ENCODE assay signal across 8 cellular contexts in the genomic region with DNA sequence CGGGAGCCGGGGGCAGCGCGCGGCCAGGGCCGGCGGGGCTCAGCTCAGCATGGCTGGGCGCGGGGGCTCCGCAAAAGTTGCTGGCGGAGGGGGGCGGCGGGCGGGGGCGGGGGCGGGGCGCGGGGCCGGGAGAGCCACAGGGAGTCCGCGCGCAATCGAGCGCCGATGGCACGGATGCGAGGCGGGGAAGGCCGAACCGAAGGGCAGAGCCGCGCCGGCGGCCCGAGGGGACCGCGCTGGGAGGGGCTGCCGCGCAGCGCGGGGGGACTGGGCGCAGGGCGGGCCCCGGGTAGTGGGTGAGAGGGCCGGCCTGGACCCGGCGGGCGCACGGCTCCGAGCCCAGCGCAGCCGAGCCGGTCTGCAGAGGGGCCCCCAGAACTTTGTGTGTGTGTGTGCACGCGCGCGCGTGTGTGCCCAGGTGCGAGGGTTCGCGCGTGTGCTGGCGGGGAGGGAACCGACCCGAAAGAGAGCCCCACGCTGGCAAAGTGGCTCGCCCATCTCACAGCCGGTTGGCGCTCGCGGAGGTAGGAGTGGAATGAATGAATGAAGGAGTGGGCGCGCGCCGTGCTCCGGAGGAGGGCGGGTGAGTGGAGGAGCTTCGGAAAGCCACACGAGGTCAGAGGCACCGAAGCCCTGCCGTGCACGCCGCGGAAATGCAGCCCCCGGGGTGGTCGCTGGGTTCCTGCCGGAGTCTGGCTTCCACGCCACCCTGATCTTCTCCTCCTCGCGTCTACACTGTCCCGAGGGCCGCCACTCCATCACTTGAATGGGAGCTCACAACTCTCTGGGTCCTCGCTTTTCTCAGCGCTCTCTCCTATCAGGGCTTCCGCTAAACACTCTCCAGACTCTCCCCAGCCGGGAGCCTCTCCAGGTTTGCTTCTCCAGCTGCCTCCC. TPM values are rescaled to one million over a fixed set of nuclear protein-coding genes. Genes with fewer than 3 reads are reported as not detected.
DNase-seq lines count a peak whose midpoint lies in the region; ATAC-seq and TF ChIP-seq lines count a peak whose summit lies in the region.

A gene (minus strand): TSS at position 51 of the 894 bp plus-strand sequence. CDS start 375 bp downstream, outside the sequence.

- ATAC-seq in heart right ventricle = peak; percentile 68 to 91 (median 82)

- DNase-seq in EH (ENCODE audit: low read depth) (peak; percentile 66), GM23248 (peak; percentile 87), adrenal gland (peak; percentile 75 to 83 (median 79)), heart right ventricle (peak; percentile 81 to 83), posterior vena cava (ENCODE audit: low spot score) (peak; percentile 92), ureter (ENCODE audit: low spot score) (peak; percentile 71)

- intact Hi-C loops in T-helper 1 cell treated with Interleukin-12 subunit alpha and Interleukin-12 subunit beta and Interleukin-4 antibody, amounts not matched to agents 30 ng/mL and 1 ng/mL, for 36 hours (cut with micrococcal nuclease) = loop anchor here (2.0 to 10.0 kb wide), 9 partner anchors 57 to 1237 kb away; a partner anchor contains a TSS
- intact Hi-C loops in adrenal gland (cut with DNase I) = loop anchor here (5.0 to 10.0 kb wide), 2 partner anchors 123 to 224 kb away; no protein-coding TSS in a partner anchor
- intact Hi-C loops in heart right ventricle (cut with DNase I) = loop anchor here in 9 of 10 donors (1.0 to 10.0 kb wide), 11 partner anchors 36 to 224 kb away; no protein-coding TSS in a partner anchor
- intact Hi-C loops in posterior vena cava (cut with DNase I) = loop anchor here in 1 of 2 donors (5.0 kb wide), 3 partner anchors 46 to 224 kb away; no protein-coding TSS in a partner anchor

- H3K4me3 ChIP-seq in GM23248 (peak within 1 kb of the TSS; percentile 98), Loucy (ENCODE audit: low read length, poor library complexity, severe bottlenecking) (peak within 1 kb of the TSS; percentile 91), adrenal gland (peak within 1 kb of the TSS in 3 of 4 donors; percentile 35 to 95 (median 88)), heart right ventricle (peak within 1 kb of the TSS; percentile 63 to 91 (median 83))

- H3K4me1 ChIP-seq in GM23248 (ENCODE audit: insufficient read depth) (peaks cover 25% of the 10 kb centered on the region), Loucy (ENCODE audit: insufficient read depth, low read length, poor library complexity, severe bottlenecking) (peaks cover 36% of the 10 kb centered on the region), adrenal gland (replicated peaks in 1 of 2) (peaks cover 18 to 23% of the 10 kb centered on the region in 2 donors), heart right ventricle (peaks cover 0 to 41% (median 30%) of the 10 kb centered on the region in 9 donors)

- WGBS in GM23248 (ENCODE audit: low coverage in 1 of 2, low lambda C conversion rate in 2 of 2, missing lambda C conversion rate in 2 of 2), 2 experiments = 1 to 2% methylated on average over 37 to 88 of the region's 96 CpGs
- 0 to 1% (median 1%) methylated on average over 26 to 96 of the region's 96 CpGs for WGBS in adrenal gland, 4 donors
- 0 to 1% methylated on average over 74 to 96 of the region's 96 CpGs for WGBS in heart right ventricle, 2 donors

- TF ChIP-seq CTCF in Loucy (conservative IDR thresholded peaks at IDR 0.05; ENCODE audit: low read length) (no peak), adrenal gland (IDR thresholded peaks at IDR 0.05) (no peak), heart right ventricle (IDR thresholded peaks at IDR 0.05) (no peak)

- no peak for TF ChIP-seq POLR2A in adrenal gland (IDR thresholded peaks at IDR 0.05)

- H3K9ac ChIP-seq in GM23248 = peak within 1 kb of the TSS; percentile 91
- H3K9ac ChIP-seq in Loucy (ENCODE audit: low read depth, low read length, poor library complexity, severe bottlenecking) = peak within 1 kb of the TSS; percentile 76

- H3K27ac ChIP-seq in GM23248 = peak within 1 kb of the TSS; percentile 88
- peak within 1 kb of the TSS; percentile 11 to 98 (median 89) for H3K27ac ChIP-seq in adrenal gland
- H3K27ac ChIP-seq in heart right ventricle = peak within 1 kb of the TSS; percentile 88 to 97 (median 94)

- H3K4me2 ChIP-seq in GM23248 (ENCODE audit: unreplicated experiment) (peak within 1 kb of the TSS; percentile 93), Loucy (ENCODE audit: low read depth, low read length, poor library complexity, severe bottlenecking) (peak within 1 kb of the TSS; percentile 92)

- no peaks in the 10 kb centered on the region for H3K36me3 ChIP-seq in GM23248 (ENCODE audit: low read depth)
- H3K36me3 ChIP-seq in Loucy (ENCODE audit: insufficient read depth, low read length) = no peaks in the 10 kb centered on the region
- no peaks in the 10 kb centered on the region for H3K36me3 ChIP-seq in adrenal gland (replicated peaks in 1 of 2)
- peaks cover 0 to 11% (median 0%) of the 10 kb centered on the region in 9 donors for H3K36me3 ChIP-seq in heart right ventricle

- H3K27me3 ChIP-seq in GM23248 (replicated peaks; ENCODE audit: insufficient read depth) (no peaks in the 10 kb centered on the region), Loucy (ENCODE audit: insufficient read depth, low read length, poor library complexity, severe bottlenecking) (no peaks in the 10 kb centered on the region), adrenal gland (no peaks in the 10 kb centered on the region), heart right ventricle (no peaks in the 10 kb centered on the region)

- in situ Hi-C loops in GM23248 (cut with MboI) = loop anchor here (10.0 to 25.0 kb wide), 2 partner anchors 133 to 209 kb away; no protein-coding TSS in a partner anchor

- H4K20me1 ChIP-seq in GM23248 (ENCODE audit: insufficient read depth) = no peaks in the 10 kb centered on the region
- H4K20me1 ChIP-seq in Loucy (ENCODE audit: insufficient read depth, low read length, poor library complexity, severe bottlenecking) = peaks cover 9% of the 10 kb centered on the region

- peaks cover 40% of the 10 kb centered on the region for H3K79me2 ChIP-seq in GM23248 (ENCODE audit: insufficient read depth)
- peaks cover 41% of the 10 kb centered on the region for H3K79me2 ChIP-seq in Loucy (ENCODE audit: insufficient read depth, low read length)

- no peaks in the 10 kb centered on the region for H3K9me2 ChIP-seq in GM23248 (ENCODE audit: insufficient read depth)
- H3K9me2 ChIP-seq in Loucy (replicated peaks; ENCODE audit: low read depth, low read length) = no peaks in the 10 kb centered on the region

- peaks cover 43% of the 10 kb centered on the region for H3F3A ChIP-seq in GM23248 (ENCODE audit: insufficient read depth)
- no peaks in the 10 kb centered on the region for H3F3A ChIP-seq in Loucy (ENCODE audit: low read depth)

- H2AFZ ChIP-seq in GM23248 = peak within 1 kb of the TSS; percentile 92
- peak within 1 kb of the TSS; percentile 98 for H2AFZ ChIP-seq in Loucy (ENCODE audit: low read length)

- H3K9me3 ChIP-seq in GM23248 (ENCODE audit: low read depth) (no peaks in the 10 kb centered on the region), Loucy (ENCODE audit: insufficient read depth, low read depth, low read length) (no peaks in the 10 kb centered on the region), adrenal gland (replicated peaks in 1 of 3) (no peaks in the 10 kb centered on the region), heart right ventricle (no peaks in the 10 kb centered on the region)

RNA-seq across cellular contexts. Expression of the gene that starts here (rescaled TPM):
- 7.9 and 9.1 TPM in 2 replicates for total RNA-seq in GM23248 (2014; rRNA removed; shearing (Covaris generic))
- 4.7 and 4.9 TPM in 2 replicates for polyA plus RNA-seq in GM23248 (2016; fragmentation: Nextera tagmentation; extraction: Ambion mirVana)
- 29.4 and 29.8 TPM in 2 replicates for total RNA-seq in T-helper 1 cell treated with Interleukin-12 subunit alpha and Interleukin-12 subunit beta and Interleukin-4 antibody, amounts not matched to agents 30 ng/mL and 1 ng/mL, for 36 hours
- total RNA-seq in adrenal gland = 10 to 100 TPM; 36.3 to 82.4 (median 64.2) TPM
- 10 to 100 TPM in 2 of 3 donors, 1 to 10 TPM in 1; 4.7 to 20.8 (median 14.7) TPM for polyA plus RNA-seq in adrenal gland
- 100 to 1,000 TPM in 9 of 10 donors, 10 to 100 TPM in 1; 99.4 to 203 (median 136) TPM for total RNA-seq in heart right ventricle
- polyA plus RNA-seq in heart right ventricle = 10 to 100 TPM; 19.7 to 29.3 TPM
- total RNA-seq in posterior vena cava = 10 to 100 TPM; 46.5 to 67.6 TPM
- total RNA-seq in ureter = 48.2 TPM

Comparison
In these comparisons a context has a peak if more than half of its experiments do, and no peak if none do; other contexts are left out.
1. Peak in every context shown above with its lines: DNase-seq, ATAC-seq, H3K4me3 ChIP-seq and H3K27ac ChIP-seq.